ENCODE assay signal across 1 cellular context in genomic region chr5:135890867-135891266, GRCh38.
TF ChIP-seq lines count a peak whose summit lies in the region.

No MANE protein-coding gene starts in this region.

TF ChIP-seq in HepG2, 621 proteins besides CTCF, POLR2A, EP300 and RAD21 (continued from another document):
- TF ChIP-seq ZFP62 (CRISPR knock-in tag; IDR thresholded peaks at IDR 0.05) (no peak), ZNF839 (CRISPR knock-in tag; IDR thresholded peaks at IDR 0.05; ENCODE audit: borderline replicate concordance) (no peak), ZKSCAN1 (IDR thresholded peaks at IDR 0.05; ENCODE audit: low read length) (no peak), ZNF747 (CRISPR knock-in tag; IDR thresholded peaks at IDR 0.05; ENCODE audit: borderline replicate concordance) (no peak), ZNF788 (CRISPR knock-in tag; IDR thresholded peaks at IDR 0.05; ENCODE audit: borderline replicate concordance) (no peak), E2F5 (CRISPR knock-in tag; conservative IDR thresholded peaks at IDR 0.05) (no peak), GRHL1 (CRISPR knock-in tag; conservative IDR thresholded peaks at IDR 0.05) (no peak), ZNF670 (CRISPR knock-in tag; IDR thresholded peaks at IDR 0.05; ENCODE audit: borderline replicate concordance) (no peak), MEIS1 (CRISPR knock-in tag; IDR thresholded peaks at IDR 0.05; ENCODE audit: borderline replicate concordance) (no peak)
